In genomic region chr2:54664238-54664786, GRCh38 we compare ENCODE assay signal across 23 cellular contexts. TPM values are rescaled to one million over a fixed set of nuclear protein-coding genes. Genes with fewer than 3 reads are reported as not detected.
DNase-seq lines count a peak whose midpoint lies in the region; TF ChIP-seq lines count a peak whose summit lies in the region.
"Had no signal": no experiment of that assay in that cellular context is flagged by ENCODE, and none has a peak within 500 bp of the region (broad histone marks: within the 10 kb centered on the region; RNA-seq: fewer than 3 reads in every experiment).

No MANE protein-coding gene starts in this region.

- H3K4me1 Mint-ChIP-seq in T-helper 2 cell treated with Interferon-gamma antibody and Interleukin-4, amounts not matched to agents 5 μg/mL and 100 μg/mL, for 36 hours (ENCODE audit: low read depth): peaks cover 13% of the 10 kb centered on the region

- TF ChIP-seq CTCF in RWPE1 (conservative IDR thresholded peaks at IDR 0.05; ENCODE audit: low read depth) (no peak), esophagus squamous epithelium (IDR thresholded peaks at IDR 0.05) (no peak), sigmoid colon (IDR thresholded peaks at IDR 0.05) (no peak)

- TF ChIP-seq EP300 in sigmoid colon (IDR thresholded peaks at IDR 0.05): no peak

- TF ChIP-seq POLR2A in esophagus squamous epithelium (IDR thresholded peaks at IDR 0.05): no peak
- TF ChIP-seq POLR2A in sigmoid colon (IDR thresholded peaks at IDR 0.05): no peak

- peaks cover 81% of the 10 kb centered on the region for H3K36me3 Mint-ChIP-seq in T-helper 2 cell treated with Interferon-gamma antibody and Interleukin-4, amounts not matched to agents 5 μg/mL and 100 μg/mL, for 36 hours (ENCODE audit: low read depth)

- H3K9me3 Mint-ChIP-seq in T-helper 2 cell treated with Interferon-gamma antibody and Interleukin-4, amounts not matched to agents 5 μg/mL and 100 μg/mL, for 36 hours: no peaks in the 10 kb centered on the region
- H3K9me3 Mint-ChIP-seq: activated CD4-positive, alpha-beta memory T cell treated with anti-CD3 and anti-CD28 coated beads for 36 hours; activated naive CD8-positive, alpha-beta T cell treated with anti-CD3 and anti-CD28 coated beads, Interleukin-2, amount 10 ng/mL, durations not matched to agents 7 days and 5 days had no signal

- H3K27ac ChIP-seq in RWPE1 (peak overlapping the region; percentile 67), esophagus squamous epithelium (peak overlapping the region; percentile 1 to 96 (median 52)), sigmoid colon (peak overlapping the region in 3 of 4 donors; percentile 83 to 89 (median 86))

- 94 to 96% methylated on average over 6 to 12 of the region's 18 CpGs for WGBS in esophagus squamous epithelium, 2 donors
- whole genome bisulfite sequencing in sigmoid colon, 2 donors: 92 to 95% methylated on average over 18 of the region's 18 CpGs

- no peak overlapping the region for H3K4me3 ChIP-seq in esophagus squamous epithelium
- no peak overlapping the region for H3K4me3 ChIP-seq in sigmoid colon
- H3K4me3 ChIP-seq: suprapubic skin had no signal

- no peaks in the 10 kb centered on the region for H3K27me3 Mint-ChIP-seq in T-helper 2 cell treated with Interferon-gamma antibody and Interleukin-4, amounts not matched to agents 5 μg/mL and 100 μg/mL, for 36 hours (ENCODE audit: low read depth)
- H3K27me3 Mint-ChIP-seq: activated CD4-positive, alpha-beta memory T cell treated with anti-CD3 and anti-CD28 coated beads for 36 hours; activated naive CD8-positive, alpha-beta T cell treated with anti-CD3 and anti-CD28 coated beads, Interleukin-2, amount 10 ng/mL, durations not matched to agents 7 days and 5 days had no signal

- peaks cover 20 to 46% (median 38%) of the 10 kb centered on the region in 3 donors for H3K4me1 ChIP-seq in esophagus squamous epithelium
- peaks cover 0 to 45% (median 44%) of the 10 kb centered on the region in 4 donors for H3K4me1 ChIP-seq in sigmoid colon

- DNase-seq in T-helper 2 cell treated with Interferon-gamma antibody and Interleukin-4, amounts not matched to agents 5 μg/mL and 100 μg/mL, for 36 hours (ENCODE audit: low spot score): no peak
- no peak for DNase-seq in T-helper 2 cell
- DNase-seq in RWPE1 (ENCODE audit: low spot score): no peak
- DNase-seq in esophagus squamous epithelium (lab: John Stamatoyannopoulos, UW): no peak
- no peak for DNase-seq in sigmoid colon
- no peak for DNase-seq in stimulated activated naive CD4-positive, alpha-beta T cell (lab: John Stamatoyannopoulos, UW)
- DNase-seq in GDM1 (lab: John Stamatoyannopoulos, UW): no peak
- no peak for DNase-seq in stimulated activated CD4-positive, alpha-beta T cell treated with anti-CD3 and anti-CD28 coated beads, Interleukin-15, amount 100 ng/mL, for 24 hours
- DNase-seq: 8988T; activated CD4-positive, alpha-beta memory T cell treated with anti-CD3 and anti-CD28 coated beads for 36 hours; activated naive CD8-positive, alpha-beta T cell treated with anti-CD3 and anti-CD28 coated beads, Interleukin-2, amount 10 ng/mL, durations not matched to agents 7 days and 5 days; BE2C; Calu3; HCEC 1CT; hippocampal formation; KBM-7; NCI-H2029 treated with DMSO at 0.1 percent for 48 hours; NCI-H446 treated with DMSO at 0.1 percent for 48 hours; NK-92 treated with Interleukin-12 subunit alpha and Interleukin-12 subunit beta, amount 100 ng/mL, for 24 hours; nucleus accumbens; stimulated activated CD4-positive, alpha-beta T cell treated with anti-CD3 and anti-CD28 coated beads, Interleukin-2, amount 100 ng/mL, for 48 hours; SW 1271 had no signal

- H3K27me3 ChIP-seq in esophagus squamous epithelium: no peaks in the 10 kb centered on the region
- H3K27me3 ChIP-seq in sigmoid colon: no peaks in the 10 kb centered on the region
- H3K27me3 ChIP-seq: BE2C, suprapubic skin had no signal

- H3K9me3 ChIP-seq in esophagus squamous epithelium (no peaks in the 10 kb centered on the region), sigmoid colon (no peaks in the 10 kb centered on the region)
- H3K9me3 ChIP-seq: BE2C, suprapubic skin had no signal

- H3K36me3 ChIP-seq in esophagus squamous epithelium (peaks cover 11 to 87% (median 18%) of the 10 kb centered on the region in 3 donors), sigmoid colon (peaks cover 13 to 69% (median 35%) of the 10 kb centered on the region in 4 donors)

- POLR2A ChIA-PET in RWPE1 (lab: Yijun Ruan, JAX; ENCODE audit: low non-redundant PET): no interaction called here

- intact Hi-C loops in esophagus squamous epithelium (cut with DNase I) (no loop called here), sigmoid colon (cut with DNase I) (no loop called here)

- peak overlapping the region; percentile 33 for H3K27ac Mint-ChIP-seq in T-helper 2 cell treated with Interferon-gamma antibody and Interleukin-4, amounts not matched to agents 5 μg/mL and 100 μg/mL, for 36 hours
- H3K27ac Mint-ChIP-seq: activated CD4-positive, alpha-beta memory T cell treated with anti-CD3 and anti-CD28 coated beads for 36 hours; activated naive CD8-positive, alpha-beta T cell treated with anti-CD3 and anti-CD28 coated beads, Interleukin-2, amount 10 ng/mL, durations not matched to agents 7 days and 5 days had no signal

- H3K4me3 Mint-ChIP-seq in T-helper 2 cell treated with Interferon-gamma antibody and Interleukin-4, amounts not matched to agents 5 μg/mL and 100 μg/mL, for 36 hours: no peak overlapping the region
- H3K4me3 Mint-ChIP-seq: activated CD4-positive, alpha-beta memory T cell treated with anti-CD3 and anti-CD28 coated beads for 36 hours; activated naive CD8-positive, alpha-beta T cell treated with anti-CD3 and anti-CD28 coated beads, Interleukin-2, amount 10 ng/mL, durations not matched to agents 7 days and 5 days had no signal

- CTCF ChIA-PET in RWPE1 (lab: Yijun Ruan, JAX): interaction anchor here (0.6 to 1.4 kb wide), 4 partner anchors 11 to 240 kb away, joined by 3 read pairs; no protein-coding TSS in a partner anchor

RNA-seq across cellular contexts. Expression of gene EML6, which starts 59.1 kb away (rescaled TPM):
- total RNA-seq in esophagus squamous epithelium (1 to 10 TPM; 1.2 to 4.4 (median 3.1) TPM), sigmoid colon (1 to 10 TPM in 3 of 4 donors, under 1 TPM in 1; 0.66 to 1.9 (median 1.2) TPM)
- polyA plus RNA-seq in sigmoid colon: 1 to 10 TPM in 2 of 3 donors, under 1 TPM in 1; 0.46 to 2.2 (median 1.2) TPM
